ENCODE assay signal across 15 cellular contexts in genomic region chr7:12601302-12601869, GRCh38. TPM values are rescaled to one million over a fixed set of nuclear protein-coding genes. Genes with fewer than 3 reads are reported as not detected.
DNase-seq lines count a peak whose midpoint lies in the region; ATAC-seq and TF ChIP-seq lines count a peak whose summit lies in the region.
"Had no signal": no experiment of that assay in that cellular context is flagged by ENCODE, and none has a peak within 500 bp of the region (broad histone marks: within the 10 kb centered on the region; RNA-seq: fewer than 3 reads in every experiment).

No MANE protein-coding gene starts in this region.

- H3K27ac Mint-ChIP-seq in CD4-positive, alpha-beta T cell: no peak overlapping the region
- H3K27ac Mint-ChIP-seq in activated T-cell treated with anti-CD3 and anti-CD28 coated beads, Interleukin-2, amount 50 U/mL, for 72 hours: no peak overlapping the region
- H3K27ac Mint-ChIP-seq: T-helper 17 cell had no signal

- no peak for TF ChIP-seq CTCF in GM12864 (IDR thresholded peaks at IDR 0.05; ENCODE audit: low read depth, low read length, missing control alignments)
- TF ChIP-seq CTCF in CD4-positive, alpha-beta T cell (IDR thresholded peaks at IDR 0.05): no peak

- peaks cover 4% of the 10 kb centered on the region for H3K27me3 Mint-ChIP-seq in CD4-positive, alpha-beta T cell
- H3K27me3 Mint-ChIP-seq in activated T-cell treated with anti-CD3 and anti-CD28 coated beads, Interleukin-2, amount 50 U/mL, for 72 hours (ENCODE audit: low read depth): peaks cover 8% of the 10 kb centered on the region
- H3K27me3 Mint-ChIP-seq: T-helper 17 cell had no signal

- intact Hi-C loops in CD4-positive, alpha-beta T cell (cut with DNase I, micrococcal nuclease): no loop called here

- peak; percentile 98 for ATAC-seq in GM19351 (IDR thresholded peaks at IDR 0.05; ENCODE audit: unreplicated experiment)
- peak; percentile 94 for ATAC-seq in HG02623 (IDR thresholded peaks at IDR 0.05; ENCODE audit: unreplicated experiment)
- ATAC-seq in HG03342 (IDR thresholded peaks at IDR 0.05; ENCODE audit: unreplicated experiment): peak; percentile 96
- no peak for ATAC-seq in CD4-positive, alpha-beta T cell (ENCODE audit: poor library complexity)
- ATAC-seq in activated T-cell treated with anti-CD3 and anti-CD28 coated beads, Interleukin-2, amount 50 U/mL, for 72 hours (replicated peaks in 1 of 2): no peak
- ATAC-seq: heart right ventricle, T-helper 17 cell had no signal

- H3K9me3 ChIP-seq in CD4-positive, alpha-beta T cell (ENCODE audit: control insufficient read depth, low read length): peaks cover 5% of the 10 kb centered on the region
- H3K9me3 ChIP-seq: thyroid gland had no signal

- no peaks in the 10 kb centered on the region for H3K4me1 Mint-ChIP-seq in CD4-positive, alpha-beta T cell (ENCODE audit: low read depth)
- no peaks in the 10 kb centered on the region for H3K4me1 Mint-ChIP-seq in activated T-cell treated with anti-CD3 and anti-CD28 coated beads, Interleukin-2, amount 50 U/mL, for 72 hours (ENCODE audit: low read depth)
- H3K4me1 Mint-ChIP-seq: T-helper 17 cell had no signal

- H3K9me3 Mint-ChIP-seq in CD4-positive, alpha-beta T cell: peaks cover 13% of the 10 kb centered on the region
- peaks cover 1 to 6% of the 10 kb centered on the region in 2 donors for H3K9me3 Mint-ChIP-seq in activated T-cell treated with anti-CD3 and anti-CD28 coated beads, Interleukin-2, amount 50 U/mL, for 72 hours

- CTCF ChIA-PET in CD4-positive, alpha-beta T cell (lab: Charles Lee): no interaction called here

- DNase-seq in GM12864 (ENCODE audit: low read depth) (peak; percentile 16), SW 1271 (lab: John Stamatoyannopoulos, UW) (no peak)
- no peak for DNase-seq in CD4-positive, alpha-beta T cell
- DNase-seq in activated T-cell treated with anti-CD3 and anti-CD28 coated beads, Interleukin-2, amount 50 U/mL, for 72 hours: no peak
- DNase-seq in activated naive CD4-positive, alpha-beta T cell treated with Interleukin-2 at 50 U/mL for 16 hours: no peak
- DNase-seq: activated CD4-positive, alpha-beta T cell treated with anti-CD3 and anti-CD28 coated beads, Interleukin-2, amount 50 U/mL, for 4 hours; activated gamma-delta T cell treated with Interleukin-2 at 50 U/mL for 16 hours; heart right ventricle; left ventricle myocardium inferior; T-helper 17 cell; thyroid gland had no signal

- H3K4me3 ChIP-seq in GM12864 (ENCODE audit: low read depth, low read length): no peak overlapping the region
- H3K4me3 ChIP-seq: heart right ventricle, left ventricle myocardium inferior, thyroid gland had no signal

- POLR2A ChIA-PET in CD4-positive, alpha-beta T cell (lab: Charles Lee): no interaction called here

- H3K27me3 ChIP-seq in CD4-positive, alpha-beta T cell (ENCODE audit: control insufficient read depth, insufficient read depth, low read length): no peaks in the 10 kb centered on the region
- H3K27me3 ChIP-seq: heart right ventricle, thyroid gland had no signal

- H3K4me3 Mint-ChIP-seq in CD4-positive, alpha-beta T cell: no peak overlapping the region
- H3K4me3 Mint-ChIP-seq in activated T-cell treated with anti-CD3 and anti-CD28 coated beads, Interleukin-2, amount 50 U/mL, for 72 hours: no peak overlapping the region
- H3K4me3 Mint-ChIP-seq: T-helper 17 cell had no signal

- no peak overlapping the region for H3K27ac ChIP-seq in CD4-positive, alpha-beta T cell (ENCODE audit: low read depth, low read length)
- H3K27ac ChIP-seq: heart right ventricle, left ventricle myocardium inferior, thyroid gland had no signal

- no peaks in the 10 kb centered on the region for H3K36me3 Mint-ChIP-seq in CD4-positive, alpha-beta T cell (ENCODE audit: low read depth)
- H3K36me3 Mint-ChIP-seq in activated T-cell treated with anti-CD3 and anti-CD28 coated beads, Interleukin-2, amount 50 U/mL, for 72 hours (ENCODE audit: insufficient read depth in 2 of 2): no peaks in the 10 kb centered on the region

RNA-seq across cellular contexts. Expression of gene SCIN, which starts 30.9 kb away (rescaled TPM):
- total RNA-seq in CD4-positive, alpha-beta T cell: under 1 TPM in 1 of 2 experiments, not detected in 1; 0.08 TPM
- total RNA-seq in activated T-cell treated with anti-CD3 and anti-CD28 coated beads, Interleukin-2, amount 50 U/mL, for 72 hours: under 1 TPM; 0.10 to 0.14 TPM
- total RNA-seq: left ventricle myocardium inferior, OCI-LY7 had no signal

Comparison
In these comparisons a context has a peak if more than half of its experiments do, and no peak if none do; other contexts are left out.
1. ATAC-seq: peak in GM19351 (single experiment), HG02623 (single experiment) and HG03342 (single experiment); none in CD4-positive, alpha-beta T cell (single experiment) and activated T-cell treated with anti-CD3 and anti-CD28 coated beads, Interleukin-2, amount 50 U/mL, for 72 hours (0 of 2).